In the genomic region with DNA sequence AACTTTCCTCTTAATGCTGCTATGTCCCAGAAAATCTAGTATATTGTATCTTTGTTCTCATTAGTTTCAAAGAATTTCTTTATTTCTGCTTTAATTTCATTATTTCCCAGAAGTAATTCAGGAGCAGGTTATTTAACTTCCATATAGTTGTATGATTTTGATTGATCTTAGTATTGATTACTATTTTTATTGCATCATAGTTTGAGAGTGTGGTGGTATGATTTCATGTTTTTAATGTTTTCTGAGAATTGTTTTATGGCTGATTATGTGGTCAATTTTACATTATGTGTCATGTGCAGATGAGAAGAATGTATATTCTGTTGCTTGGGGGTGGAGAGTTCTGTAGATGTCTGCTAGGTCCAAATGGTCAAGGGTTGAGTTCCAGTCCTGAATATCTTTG, we compare ENCODE assay signal across 27 cellular contexts.
"Had no signal": no experiment of that assay in that cellular context is flagged by ENCODE, and none has a peak within 500 bp of the region (broad histone marks: within the 10 kb centered on the region; RNA-seq: fewer than 3 reads in every experiment).

No MANE protein-coding gene starts in this region.

- H3K9me3 ChIP-seq: testis, thoracic aorta, thyroid gland, tibial nerve, upper lobe of right lung, uterus, vagina had no signal

- DNase-seq: stimulated activated CD4-positive, alpha-beta T cell treated with anti-CD3 and anti-CD28 coated beads, Interleukin-2, amount 100 ng/mL, for 48 hours; stimulated activated CD4-positive, alpha-beta T cell treated with anti-CD3 and anti-CD28 coated beads, Interleukin-4, amount 100 ng/mL, for 1 hour; stimulated activated CD4-positive, alpha-beta T cell treated with anti-CD3 and anti-CD28 coated beads, Interleukin-4, amount 100 ng/mL, for 24 hours; stimulated activated CD4-positive, alpha-beta T cell treated with anti-CD3 and anti-CD28 coated beads, Interleukin-4, amount 100 ng/mL, for 4 hours; stimulated activated CD8-positive, alpha-beta memory T cell treated with anti-CD3 and anti-CD28 coated beads, Interleukin-4, amount 100 ng/mL, for 48 hours; stimulated activated naive B cell treated with anti-CD40 and anti-IgM and Interleukin-4, amounts not matched to agents 10 μg/mL and 1 μg/mL and 100 μg/mL, for 72 hours; stimulated activated naive CD4-positive, alpha-beta T cell; stimulated activated naive CD4-positive, alpha-beta T cell treated with Interleukin-2 at 50 U/mL for 16 hours; stimulated activated naive CD8-positive, alpha-beta T cell treated with anti-CD3 and anti-CD28 coated beads, Interleukin-15, amount 100 ng/mL, for 72 hours; stimulated activated naive CD8-positive, alpha-beta T cell treated with anti-CD3 and anti-CD28 coated beads, Interleukin-15, Interleukin-2, amounts not matched to agents 100 U/mL and 50 U/mL, for 24 hours; stomach; substantia nigra; testis; thyroid gland; tibial artery; transverse colon; trophoblast cell; upper lobe of left lung; upper lobe of right lung; uterus had no signal

- H3K27me3 ChIP-seq: stomach, suprapubic skin, testis, thyroid gland, tibial artery, tibial nerve, transverse colon, upper lobe of left lung, upper lobe of right lung, uterus, vagina had no signal

- H3K36me3 ChIP-seq: stomach, suprapubic skin, thoracic aorta, thyroid gland, tibial artery, tibial nerve, transverse colon, upper lobe of left lung, upper lobe of right lung, uterus, vagina had no signal

- FAIRE-seq: urothelium cell line had no signal

- H3K4me1 ChIP-seq: stomach, suprapubic skin, testis, thyroid gland, tibial artery, tibial nerve, transverse colon, upper lobe of left lung, upper lobe of right lung, uterus, vagina had no signal

- H3K4me3 ChIP-seq: stomach, suprapubic skin, testis, thoracic aorta, thyroid gland, tibial artery, tibial nerve, transverse colon, upper lobe of left lung, upper lobe of right lung, uterus, vagina had no signal

- H3K27ac ChIP-seq: stomach, suprapubic skin, testis, thoracic aorta, thyroid gland, tibial artery, tibial nerve, transverse colon, upper lobe of left lung, upper lobe of right lung, uterus, vagina had no signal

- ATAC-seq: stimulated activated effector memory CD8-positive, alpha-beta T cell treated with anti-CD3 and anti-CD28 coated beads, Interleukin-12 subunit alpha, Interleukin-12 subunit beta, amount 100 ng/mL, for 72 hours; stimulated activated memory B cell treated with anti-CD40 and anti-IgM and Interleukin-4, amounts not matched to agents 10 μg/mL and 1 μg/mL and 100 μg/mL, for 72 hours; stimulated activated naive B cell treated with anti-CD40 and anti-IgM and Interleukin-4, amounts not matched to agents 10 μg/mL and 1 μg/mL and 100 μg/mL, for 72 hours; stimulated activated naive CD8-positive, alpha-beta T cell treated with anti-CD3 and anti-CD28 coated beads, Interleukin-15, amount 100 ng/mL, for 72 hours; stimulated activated naive CD8-positive, alpha-beta T cell treated with anti-CD3 and anti-CD28 coated beads, Interleukin-15, Interleukin-2, amounts not matched to agents 100 U/mL and 50 U/mL, for 24 hours; upper lobe of right lung had no signal
